ENCODE assay signal across 8 cellular contexts in the genomic region with DNA sequence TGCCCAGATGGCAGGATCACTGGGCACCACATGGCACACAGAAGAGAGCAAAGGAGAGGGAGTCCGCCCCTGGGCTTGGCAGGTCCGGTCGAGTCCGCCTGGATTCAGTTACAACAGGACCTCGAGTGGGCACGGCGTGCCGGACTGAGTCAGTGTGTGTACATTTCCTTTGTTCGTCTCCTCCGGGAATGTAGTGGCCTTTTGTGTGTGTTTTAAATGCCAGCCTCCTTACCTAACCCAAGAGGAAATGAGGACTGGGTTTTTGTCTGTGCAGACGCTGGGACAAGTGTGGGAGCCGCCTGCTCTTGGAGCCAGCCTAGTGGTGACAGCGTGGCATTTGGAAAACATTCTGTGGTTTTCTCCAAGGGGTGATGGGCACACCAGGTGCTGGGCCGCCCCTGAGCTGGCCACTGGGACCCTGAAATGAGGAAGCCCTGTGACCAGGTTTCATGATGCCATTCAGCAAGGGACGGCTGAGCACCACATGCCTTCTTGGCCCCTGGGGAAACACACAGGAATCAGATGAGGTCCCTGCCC. TPM values are rescaled to one million over a fixed set of nuclear protein-coding genes. Genes with fewer than 3 reads are reported as not detected.
DNase-seq lines count a peak whose midpoint lies in the region; ATAC-seq lines count a peak whose summit lies in the region.

No MANE protein-coding gene starts in this region.

- no peaks in the 10 kb centered on the region for H3K36me3 Mint-ChIP-seq in naive B cell
- H3K36me3 Mint-ChIP-seq in activated T-cell treated with anti-CD3 and anti-CD28 coated beads, Interleukin-2, amount 50 U/mL, for 4 hours (ENCODE audit: insufficient read depth) = no peaks in the 10 kb centered on the region

- H3K27me3 Mint-ChIP-seq in naive B cell = no peaks in the 10 kb centered on the region
- H3K27me3 Mint-ChIP-seq in activated T-cell treated with anti-CD3 and anti-CD28 coated beads, Interleukin-2, amount 50 U/mL, for 4 hours (ENCODE audit: low read depth) = no peaks in the 10 kb centered on the region

- peak overlapping the region; percentile 14 to 77 (median 60) for H3K4me3 Mint-ChIP-seq in naive B cell
- no peak overlapping the region for H3K4me3 Mint-ChIP-seq in activated T-cell treated with anti-CD3 and anti-CD28 coated beads, Interleukin-2, amount 50 U/mL, for 4 hours

- H3K4me1 Mint-ChIP-seq in naive B cell = peaks cover 47 to 84% (median 70%) of the 10 kb centered on the region in 3 donors
- H3K4me1 Mint-ChIP-seq in activated T-cell treated with anti-CD3 and anti-CD28 coated beads, Interleukin-2, amount 50 U/mL, for 4 hours (ENCODE audit: low read depth) = peaks cover 18% of the 10 kb centered on the region

- H3K27ac ChIP-seq in caudate nucleus (ENCODE audit: low read depth, low read length) = peak overlapping the region; percentile 40

- H3K27ac Mint-ChIP-seq in naive B cell = peak overlapping the region in 5 of 6 donors; percentile 75 to 94 (median 90)

- H3K9me3 Mint-ChIP-seq in naive B cell = no peaks in the 10 kb centered on the region
- H3K9me3 Mint-ChIP-seq in activated T-cell treated with anti-CD3 and anti-CD28 coated beads, Interleukin-2, amount 50 U/mL, for 4 hours = no peaks in the 10 kb centered on the region

- DNase-seq in DMS79 treated with DMSO at 0.1 percent for 48 hours (lab: John Stamatoyannopoulos, UW) = peak; percentile 62
- peak; percentile 96 for DNase-seq in NCI-H2029 treated with DMSO at 0.1 percent for 48 hours (lab: John Stamatoyannopoulos, UW)
- peak in 21 of 61 donors; percentile 12 to 73 (median 38) for DNase-seq in caudate nucleus (lab: John Stamatoyannopoulos, UW)
- peak; percentile 48 for DNase-seq in naive B cell
- DNase-seq in activated T-cell treated with anti-CD3 and anti-CD28 coated beads, Interleukin-2, amount 50 U/mL, for 4 hours = no peak
- DNase-seq in T-helper 2 cell = no peak
- no peak for DNase-seq in AG08396 (ENCODE audit: low spot score)

- ATAC-seq in naive B cell (ENCODE audit: low read depth in 2 of 2) (peak; percentile 41 to 55), HG03095 (IDR thresholded peaks at IDR 0.05; ENCODE audit: unreplicated experiment) (no peak)
- ATAC-seq in activated T-cell treated with anti-CD3 and anti-CD28 coated beads, Interleukin-2, amount 50 U/mL, for 4 hours = no peak

RNA-seq across cellular contexts. Expression of a gene that starts 9.6 kb away (rescaled TPM):
- 10 to 100 TPM in 2 of 6 donors, 1 to 10 TPM in 4; 4.5 to 15.2 (median 8.0) TPM for polyA plus RNA-seq in naive B cell (ENCODE audit: low read depth in 6 of 6)
- total RNA-seq in activated T-cell treated with anti-CD3 and anti-CD28 coated beads, Interleukin-2, amount 50 U/mL, for 4 hours = 10 to 100 TPM; 29.8 to 46.1 (median 43.0) TPM

Comparison
In these comparisons a context has a peak if more than half of its experiments do, and no peak if none do; other contexts are left out.
1. DNase-seq: peak in DMS79 treated with DMSO at 0.1 percent for 48 hours (single experiment), NCI-H2029 treated with DMSO at 0.1 percent for 48 hours (single experiment) and naive B cell (single experiment); none in activated T-cell treated with anti-CD3 and anti-CD28 coated beads, Interleukin-2, amount 50 U/mL, for 4 hours (single experiment), T-helper 2 cell (0 of 5) and AG08396 (single experiment).
2. ATAC-seq: peak in naive B cell (2 of 2); none in activated T-cell treated with anti-CD3 and anti-CD28 coated beads, Interleukin-2, amount 50 U/mL, for 4 hours (0 of 2) and HG03095 (single experiment).